In the genomic region with DNA sequence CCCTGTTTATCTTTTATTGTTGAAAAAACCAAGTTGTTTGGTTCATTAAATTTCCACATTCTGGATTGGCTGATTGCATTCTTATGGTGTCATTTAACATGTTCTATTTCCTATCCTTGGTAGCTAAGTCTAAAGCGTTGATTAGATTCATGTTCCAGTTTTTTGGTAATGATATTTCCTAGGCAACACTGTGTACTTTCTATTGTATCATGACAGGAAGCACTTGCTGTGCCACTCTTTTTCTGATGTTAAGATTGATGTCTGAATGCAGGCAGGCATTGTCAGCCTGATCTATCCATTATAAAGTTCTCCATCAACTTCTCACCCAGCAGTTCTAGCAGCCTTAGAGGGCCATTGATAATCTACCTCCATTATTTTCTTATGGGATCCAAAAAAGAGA, we compare ENCODE assay signal across 19 cellular contexts.
A peak's percentile ranks its signal among the peaks of the same experiment; 100 is the strongest.
DNase-seq lines count a peak whose midpoint lies in the region; ATAC-seq, FAIRE-seq and TF ChIP-seq lines count a peak whose summit lies in the region.
"Had no signal": no experiment of that assay in that cellular context is flagged by ENCODE, and none has a peak within 500 bp of the region (broad histone marks: within the 10 kb centered on the region; RNA-seq: fewer than 3 reads in every experiment).

No MANE protein-coding gene starts in this region.

- intact Hi-C loops in IMR-90 (cut with micrococcal nuclease) (no loop called here), PC-3 (cut with micrococcal nuclease) (no loop called here)

- H2AK5ac ChIP-seq in IMR-90 (ENCODE audit: low read depth, low read length) = no peak overlapping the region

- no peak overlapping the region for H3K56ac ChIP-seq in IMR-90 (ENCODE audit: extremely low read depth, insufficient read depth, low read length)

- BruUV-seq in IMR-90 (replicated peaks; lab: Mats Ljungman, UMichigan) (no TSS peak), PC-3 (replicated peaks; lab: Mats Ljungman, UMichigan) (no TSS peak)

- H4K20me1 ChIP-seq in IMR-90 (ENCODE audit: insufficient read depth, low read length) = no peaks in the 10 kb centered on the region
- H4K20me1 ChIP-seq in PC-3 (ENCODE audit: low read length) = no peaks in the 10 kb centered on the region
- H4K20me1 ChIP-seq in keratinocyte (ENCODE audit: control insufficient read depth, extremely low read depth, insufficient read depth, low read length) = no peaks in the 10 kb centered on the region

- H2BK15ac ChIP-seq in IMR-90 (ENCODE audit: low read depth, low read length) = no peak overlapping the region

- H2BK5ac ChIP-seq in IMR-90 (ENCODE audit: low read depth, low read length, poor library complexity, severe bottlenecking) = no peak overlapping the region

- peak overlapping the region; percentile 36; the same call in 1 of the 2 replicates for H3K4ac ChIP-seq in IMR-90 (ENCODE audit: low read depth, low read length)

- ATAC-seq in IMR-90 (ENCODE audit: low read depth) (no peak), PC-3 (no peak), HG02798 (IDR thresholded peaks at IDR 0.05; ENCODE audit: poor library complexity, unreplicated experiment) (no peak)
- ATAC-seq: A549; CD8-positive, alpha-beta T cell; HepG2 had no signal

- H3K79me1 ChIP-seq in IMR-90 (ENCODE audit: low read depth in 1 of 2, low read length in 2 of 2) = no peaks in the 10 kb centered on the region

- H3K23ac ChIP-seq in IMR-90 (ENCODE audit: low read depth, low read length) = peak overlapping the region; percentile 13; the same call in 1 of the 2 replicates

- TF ChIP-seq CTCF in IMR-90 (conservative IDR thresholded peaks at IDR 0.05; ENCODE audit: low read depth, low read length) (no peak), PC-3 (conservative IDR thresholded peaks at IDR 0.05; ENCODE audit: low read depth, low read length) (no peak), keratinocyte (optimal IDR thresholded peaks at IDR 0.05 in 1 of 3, IDR thresholded peaks at IDR 0.05 in 1 of 3, conservative IDR thresholded peaks at IDR 0.05 in 1 of 3; ENCODE audit: extremely low read depth in 1 of 3, insufficient read depth in 2 of 3, low read length in 3 of 3) (no peak)

- no peak overlapping the region for H2AFZ ChIP-seq in IMR-90 (replicated peaks; ENCODE audit: low read length, poor library complexity)
- H2AFZ ChIP-seq in PC-3 (ENCODE audit: low read length) = no peak overlapping the region
- no peak overlapping the region for H2AFZ ChIP-seq in keratinocyte (ENCODE audit: control insufficient read depth, low read length)

- no CpG with 5 or more reads among the region's 1 CpG for whole genome bisulfite sequencing in IMR-90 (ENCODE audit: extremely low coverage in 2 of 2, insufficient read length in 1 of 2), 2 experiments

- CTCF ChIA-PET in IMR-90 (lab: Yijun Ruan, JAX) (interaction anchor here (0.6 kb wide), 1 partner anchor 18 kb away, joined by 3 read pairs; no protein-coding TSS in a partner anchor), PC-3 (lab: Charles Lee) (no interaction called here)

- H2BK20ac ChIP-seq in IMR-90 (ENCODE audit: low read depth, low read length) = peak overlapping the region; percentile 67; the same call in 1 of the 2 replicates

- H3K27me3 ChIP-seq in IMR-90 (ENCODE audit: control insufficient read depth, insufficient read depth, low read length) (no peaks in the 10 kb centered on the region), MG63 (no peaks in the 10 kb centered on the region), PC-3 (ENCODE audit: low read length) (no peaks in the 10 kb centered on the region), keratinocyte (ENCODE audit: control insufficient read depth, extremely low read depth, insufficient read depth, low read length) (no peaks in the 10 kb centered on the region)

- H3F3A ChIP-seq in PC-3 (ENCODE audit: low read length, unreplicated experiment) = no peaks in the 10 kb centered on the region

- DNase-seq in IMR-90 (no peak), MG63 (no peak), PC-3 (no peak), keratinocyte (ENCODE audit: low read depth, low spot score) (no peak), KBM-7 (no peak)
- DNase-seq in activated effector memory CD4-positive, alpha-beta T cell treated with anti-CD3 and anti-CD28 coated beads, Interleukin-2, amount 50 U/mL, for 16 hours = no peak
- DNase-seq: CD8-positive, alpha-beta T cell; COR-L47; DMS153; DND-41; GDM1 had no signal

- H3K9ac ChIP-seq in IMR-90 (ENCODE audit: low read depth, low read length) = no peak overlapping the region
- H3K9ac ChIP-seq in PC-3 (ENCODE audit: low read length) = no peak overlapping the region
- H3K9ac ChIP-seq in keratinocyte (ENCODE audit: control insufficient read depth, extremely low read depth, insufficient read depth, low read length) = no peak overlapping the region

- dilution Hi-C loops in IMR-90 (cut with HindIII; ENCODE audit: low sequenced_read_pairs, unreplicated experiment) (no loop called here), keratinocyte (cut with MboI; ENCODE audit: extremely low pct_ligation_motif_present, low sequenced_read_pairs) (no loop called here)

- peak overlapping the region; percentile 16; the same call in 1 of the 2 replicates for H3K18ac ChIP-seq in IMR-90 (ENCODE audit: low read depth, low read length)

- H3K36me3 ChIP-seq in IMR-90 (ENCODE audit: control insufficient read depth, insufficient read depth, low read length) (no peaks in the 10 kb centered on the region), MG63 (no peaks in the 10 kb centered on the region), PC-3 (ENCODE audit: low read depth, low read length) (no peaks in the 10 kb centered on the region), keratinocyte (ENCODE audit: control insufficient read depth in 2 of 2, extremely low read depth in 1 of 2, insufficient read depth in 2 of 2, low read length in 2 of 2) (no peaks in the 10 kb centered on the region)
- H3K36me3 ChIP-seq: HAP-1 had no signal

- H3K4me2 ChIP-seq in IMR-90 (ENCODE audit: low read depth, low read length) (peak overlapping the region; percentile 24; the same call in 1 of the 2 replicates), PC-3 (ENCODE audit: low read length) (peak overlapping the region; percentile 45), keratinocyte (ENCODE audit: control insufficient read depth, extremely low read depth, insufficient read depth, low read depth, low read length) (no peak overlapping the region)
- H3K4me2 ChIP-seq: A549 had no signal

- 0 out of 4 replicates have a peak overlapping the region, but pooled peaks of 1 of the 2 experiments have one; percentile 40 for H4K8ac ChIP-seq in IMR-90 (ENCODE audit: low read depth in 2 of 2, low read length in 2 of 2)

- no peak overlapping the region for H3K14ac ChIP-seq in IMR-90 (replicated peaks; ENCODE audit: low read depth, low read length)

- H3K4me3 ChIP-seq in IMR-90 (ENCODE audit: insufficient read depth, low read depth, low read length) = no peak overlapping the region
- peak overlapping the region; percentile 8 for H3K4me3 ChIP-seq in MG63
- no peak overlapping the region for H3K4me3 ChIP-seq in PC-3 (ENCODE audit: low read length)
- no peak overlapping the region for H3K4me3 ChIP-seq in keratinocyte (ENCODE audit: control insufficient read depth in 2 of 3, extremely low read depth in 1 of 3, insufficient read depth in 2 of 3, low read depth in 1 of 3, low read length in 3 of 3)
- H3K4me3 ChIP-seq: A549, HAP-1 had no signal

- H3K9me1 ChIP-seq in IMR-90 (ENCODE audit: insufficient read depth, low read length) (no peaks in the 10 kb centered on the region), keratinocyte (ENCODE audit: control insufficient read depth, extremely low read depth, insufficient read depth, low read length) (no peaks in the 10 kb centered on the region)

- peak; percentile 32 for FAIRE-seq in keratinocyte (lab: Jason Lieb, UNC)
- FAIRE-seq: D721Med, GM12892, H1, HepG2, HTR-8/SVneo had no signal

- H3K9me3 ChIP-seq in IMR-90 (ENCODE audit: control insufficient read depth, insufficient read depth, low read length) (no peaks in the 10 kb centered on the region), MG63 (no peaks in the 10 kb centered on the region), PC-3 (ENCODE audit: low read length) (no peaks in the 10 kb centered on the region), keratinocyte (ENCODE audit: control insufficient read depth, low read depth, low read length) (no peaks in the 10 kb centered on the region)
- H3K9me3 ChIP-seq: A549, HAP-1 had no signal

- no peaks in the 10 kb centered on the region for H3K9me2 ChIP-seq in PC-3 (replicated peaks; ENCODE audit: low read length)

- peak overlapping the region; percentile 28; the same call in 1 of the 2 replicates for H2BK120ac ChIP-seq in IMR-90 (ENCODE audit: low read depth, low read length)

- H4K91ac ChIP-seq in IMR-90 (ENCODE audit: insufficient read depth, low read depth, low read length) = no peak overlapping the region

- POLR2A ChIA-PET in IMR-90 (lab: Charles Lee; ENCODE audit: unreplicated experiment) (no interaction called here), PC-3 (lab: Charles Lee; ENCODE audit: unreplicated experiment) (no interaction called here)

- no peak overlapping the region for H4K5ac ChIP-seq in IMR-90 (ENCODE audit: low read depth, low read length)

- no peak overlapping the region for H2AK9ac ChIP-seq in IMR-90 (replicated peaks; ENCODE audit: low read depth, low read length, poor library complexity)

- TF ChIP-seq POLR2A in IMR-90 (IDR thresholded peaks at IDR 0.05; ENCODE audit: low read depth, low read length) = no peak

- TF ChIP-seq RAD21 in IMR-90 (IDR thresholded peaks at IDR 0.05; ENCODE audit: low read length) = no peak

- H3K4me1 ChIP-seq in IMR-90 (ENCODE audit: control insufficient read depth, insufficient read depth, low read length) (peaks cover 1% of the 10 kb centered on the region; the same call in 1 of the 2 replicates), PC-3 (ENCODE audit: insufficient read depth, low read length) (peaks cover 14% of the 10 kb centered on the region), keratinocyte (ENCODE audit: control insufficient read depth, extremely low read depth, insufficient read depth, low read length) (peaks cover 3% of the 10 kb centered on the region)
- H3K4me1 ChIP-seq: A549, HAP-1 had no signal

- H3K27ac ChIP-seq in IMR-90 (ENCODE audit: insufficient read depth, low read length) (no peak overlapping the region), PC-3 (ENCODE audit: low read length) (peak overlapping the region; percentile 9; the same call in 1 of the 2 replicates), keratinocyte (ENCODE audit: control insufficient read depth, insufficient read depth, low read length) (no peak overlapping the region)
- H3K27ac ChIP-seq: A549 had no signal

- in situ Hi-C loops in IMR-90 (cut with MboI; ENCODE audit: low sequenced_read_pairs) = no loop called here
- in situ Hi-C loops in KBM-7 (cut with MboI; ENCODE audit: low pct_unique_long_range_greater_than_20kb, low sequenced_read_pairs) = no loop called here

- H3K79me2 ChIP-seq in PC-3 (ENCODE audit: low read length) (no peaks in the 10 kb centered on the region), keratinocyte (ENCODE audit: control insufficient read depth, insufficient read depth, low read length) (no peaks in the 10 kb centered on the region)

TF ChIP-seq in IMR-90, 13 proteins besides CTCF, POLR2A, EP300 and RAD21 (continues in another document):
- TF ChIP-seq CHD1 (IDR thresholded peaks at IDR 0.05; ENCODE audit: low read depth, low read length) (no peak), BHLHE40 (IDR thresholded peaks at IDR 0.05; ENCODE audit: low read depth, low read length) (no peak), NFE2L2 (IDR thresholded peaks at IDR 0.05; ENCODE audit: low read depth, low read length) (no peak), MAFK (IDR thresholded peaks at IDR 0.05; ENCODE audit: low read depth, low read length) (no peak)
